9 cellular contexts compared by ENCODE assay signal in genomic region chr7:99440195-99440594, GRCh38. TPM values are rescaled to one million over a fixed set of nuclear protein-coding genes. Genes with fewer than 3 reads are reported as not detected.
DNase-seq lines count a peak whose midpoint lies in the region; ATAC-seq and TF ChIP-seq lines count a peak whose summit lies in the region.
"Had no signal": no experiment of that assay in that cellular context is flagged by ENCODE, and none has a peak within 500 bp of the region (broad histone marks: within the 10 kb centered on the region; RNA-seq: fewer than 3 reads in every experiment).

No MANE protein-coding gene starts in this region.

- peak overlapping the region; percentile 91 for H2AK5ac ChIP-seq in mesenchymal stem cell (ENCODE audit: low read length, severe bottlenecking)

- no peak for TF ChIP-seq CTCF in 22Rv1 (IDR thresholded peaks at IDR 0.05)
- TF ChIP-seq CTCF in HFF-Myc (IDR thresholded peaks at IDR 0.05; ENCODE audit: low read depth, low read length, missing control alignments): no peak

- H2BK120ac ChIP-seq in mesenchymal stem cell (ENCODE audit: low read depth, low read length): no peak overlapping the region

- peak overlapping the region; percentile 96 for H3K9ac ChIP-seq in mesenchymal stem cell (ENCODE audit: low read length)

- 92% methylated on average over 2 of the region's 9 CpGs for WGBS in mesenchymal stem cell

- H4K91ac ChIP-seq in mesenchymal stem cell (ENCODE audit: low read length): peak overlapping the region; percentile 58

- H3K4me2 ChIP-seq in mesenchymal stem cell (ENCODE audit: low read length, poor library complexity, severe bottlenecking): peak overlapping the region; percentile 78

- peak overlapping the region; percentile 50 for H2BK15ac ChIP-seq in mesenchymal stem cell (ENCODE audit: low read depth, poor library complexity, severe bottlenecking)

- H2AFZ ChIP-seq in mesenchymal stem cell (ENCODE audit: low read depth, low read length): no peak overlapping the region

- H2BK12ac ChIP-seq in mesenchymal stem cell (ENCODE audit: low read length in 2 of 2): no peak overlapping the region

- no peak overlapping the region for H3K23ac ChIP-seq in mesenchymal stem cell (ENCODE audit: low read length in 2 of 2)

- no peak overlapping the region for H2BK5ac ChIP-seq in mesenchymal stem cell (ENCODE audit: low read depth, low read length, poor library complexity, severe bottlenecking)

- H3K27ac ChIP-seq in 22Rv1: peak overlapping the region; percentile 99
- H3K27ac ChIP-seq in mesenchymal stem cell (ENCODE audit: low read length, poor library complexity, severe bottlenecking): no peak overlapping the region

- peak overlapping the region; percentile 77 for H4K8ac ChIP-seq in mesenchymal stem cell (ENCODE audit: low read length)

- no peak for DNase-seq in HFF-Myc (ENCODE audit: extremely low read depth, low read depth)
- peak; percentile 40 for DNase-seq in astrocyte of the hippocampus (ENCODE audit: low read depth, low spot score)
- DNase-seq in mesenchymal stem cell: peak; percentile 18
- no peak for DNase-seq in NCI-H2081 (lab: John Stamatoyannopoulos, UW)
- DNase-seq in NCI-H2171 treated with DMSO at 0.1 percent for 48 hours (lab: John Stamatoyannopoulos, UW): no peak
- DNase-seq in dermis blood vessel endothelial cell: no peak
- DNase-seq: GF-D8 had no signal

- H3K27me3 ChIP-seq in mesenchymal stem cell (ENCODE audit: control insufficient read depth in 1 of 2, insufficient read depth in 1 of 2, low read length in 2 of 2): no peaks in the 10 kb centered on the region

- no peaks in the 10 kb centered on the region for H3K9me3 ChIP-seq in mesenchymal stem cell (ENCODE audit: control insufficient read depth, low read length)

- H3K4me1 ChIP-seq in mesenchymal stem cell (ENCODE audit: control insufficient read depth, insufficient read depth, low read depth, low read length): peaks cover 19% of the 10 kb centered on the region

- peak overlapping the region in 1 of 2 experiments; percentile 50 for H3K18ac ChIP-seq in mesenchymal stem cell (ENCODE audit: low read depth in 1 of 2, low read length in 2 of 2)

- peaks cover 47% of the 10 kb centered on the region for H3K79me1 ChIP-seq in mesenchymal stem cell (replicated peaks; ENCODE audit: low read length, poor library complexity, severe bottlenecking)

- no peak overlapping the region for H3K4ac ChIP-seq in mesenchymal stem cell (ENCODE audit: low read depth in 1 of 2, low read length in 2 of 2)

- H3K4me3 ChIP-seq in HFF-Myc (replicated peaks; ENCODE audit: low read depth, low read length) (peak overlapping the region; percentile 91), mesenchymal stem cell (ENCODE audit: insufficient read depth in 1 of 2, low read depth in 1 of 2, low read length in 2 of 2) (peak overlapping the region; percentile 42 to 99)

- H3K36me3 ChIP-seq in mesenchymal stem cell (ENCODE audit: control insufficient read depth in 1 of 2, insufficient read depth in 2 of 2, low read depth in 1 of 2, low read length in 2 of 2): peaks cover 26 to 35% of the 10 kb centered on the region in 2 experiments

- H3K14ac ChIP-seq in mesenchymal stem cell (ENCODE audit: low read length in 2 of 2): no peak overlapping the region

- no peak for ATAC-seq in HG03439 (IDR thresholded peaks at IDR 0.05; ENCODE audit: unreplicated experiment)

RNA-seq across cellular contexts. Expression of gene CPSF4, which starts 1.5 kb away (rescaled TPM):
- polyA plus RNA-seq in mesenchymal stem cell (2013, experiment 1 of 2): 26.1 TPM
- polyA plus RNA-seq in mesenchymal stem cell (2013, experiment 2 of 2): 26.9 TPM
- total RNA-seq in dermis blood vessel endothelial cell: 24.7 and 28.1 TPM in 2 replicates

RNA-seq across cellular contexts. Expression of gene PTCD1, which starts 1.6 kb away (rescaled TPM):
- 2.8 TPM for polyA plus RNA-seq in mesenchymal stem cell (2013, experiment 1 of 2)
- polyA plus RNA-seq in mesenchymal stem cell (2013, experiment 2 of 2): 2.4 TPM
- 5.5 and 6.8 TPM in 2 replicates for total RNA-seq in dermis blood vessel endothelial cell

RNA-seq across cellular contexts. Expression of gene ATP5MF, which starts 25.8 kb away (rescaled TPM):
- 493 TPM for polyA plus RNA-seq in mesenchymal stem cell (2013, experiment 1 of 2)
- polyA plus RNA-seq in mesenchymal stem cell (2013, experiment 2 of 2): 478 TPM
- 230 and 561 TPM in 2 replicates for total RNA-seq in dermis blood vessel endothelial cell

RNA-seq across cellular contexts. Expression of gene BUD31, which starts 31.4 kb away (rescaled TPM):
- 171 TPM for polyA plus RNA-seq in mesenchymal stem cell (2013, experiment 1 of 2)
- polyA plus RNA-seq in mesenchymal stem cell (2013, experiment 2 of 2): 175 TPM
- 76.4 and 86.7 TPM in 2 replicates for total RNA-seq in dermis blood vessel endothelial cell

RNA-seq across cellular contexts. Expression of gene PDAP1, which starts 31.8 kb away (rescaled TPM):
- 109 TPM for polyA plus RNA-seq in mesenchymal stem cell (2013, experiment 1 of 2)
- polyA plus RNA-seq in mesenchymal stem cell (2013, experiment 2 of 2): 104 TPM
- total RNA-seq in dermis blood vessel endothelial cell: 52.9 and 74.3 TPM in 2 replicates

Comparison
In these comparisons a context has a peak if more than half of its experiments do, and no peak if none do; other contexts are left out.
1. DNase-seq: peak in astrocyte of the hippocampus (single experiment) and mesenchymal stem cell (single experiment); none in HFF-Myc (single experiment), NCI-H2081 (0 of 2), NCI-H2171 treated with DMSO at 0.1 percent for 48 hours (single experiment) and dermis blood vessel endothelial cell (single experiment).